Comparison of ENCODE assay signal across 17 cellular contexts in genomic region chr17:924711-925480, GRCh38. TPM values are rescaled to one million over a fixed set of nuclear protein-coding genes. Genes with fewer than 3 reads are reported as not detected.
DNase-seq lines count a peak whose midpoint lies in the region; ATAC-seq, FAIRE-seq and TF ChIP-seq lines count a peak whose summit lies in the region.
"Had no signal": no experiment of that assay in that cellular context is flagged by ENCODE, and none has a peak within 500 bp of the region (broad histone marks: within the 10 kb centered on the region; RNA-seq: fewer than 3 reads in every experiment).

No MANE protein-coding gene starts in this region.

- H3K79me2 ChIP-seq in SK-N-SH (ENCODE audit: insufficient read depth) = no peaks in the 10 kb centered on the region; the same call in 1 of the 2 replicates

- H3K36me3 Mint-ChIP-seq in WTC11 = peaks cover 8% of the 10 kb centered on the region

- no peaks in the 10 kb centered on the region for H3K9me3 Mint-ChIP-seq in WTC11
- H3K9me3 Mint-ChIP-seq: activated CD4-positive, alpha-beta memory T cell treated with anti-CD3 and anti-CD28 coated beads, Interleukin-2, amount 10 ng/mL, durations not matched to agents 7 days and 5 days had no signal

- ATAC-seq in WTC11 (peak; percentile 64), GM19035 (IDR thresholded peaks at IDR 0.05; ENCODE audit: unreplicated experiment) (no peak), GM19351 (IDR thresholded peaks at IDR 0.05; ENCODE audit: unreplicated experiment) (no peak)
- ATAC-seq: heart left ventricle had no signal

- H3K4me1 ChIP-seq in suprapubic skin = peaks cover 48% of the 10 kb centered on the region
- no peaks in the 10 kb centered on the region for H3K4me1 ChIP-seq in SK-N-SH (ENCODE audit: control insufficient read depth in 1 of 2, insufficient read depth in 2 of 2, low read depth in 1 of 2, low read length in 1 of 2)
- H3K4me1 ChIP-seq: spleen had no signal

- H3K4me1 Mint-ChIP-seq in WTC11 = peaks cover 68% of the 10 kb centered on the region
- H3K4me1 Mint-ChIP-seq: activated CD4-positive, alpha-beta memory T cell treated with anti-CD3 and anti-CD28 coated beads, Interleukin-2, amount 10 ng/mL, durations not matched to agents 7 days and 5 days had no signal

- no peak overlapping the region for H3K4me2 ChIP-seq in SK-N-SH

- TF ChIP-seq EP300 in suprapubic skin (IDR thresholded peaks at IDR 0.05) (no peak), SK-N-SH (IDR thresholded peaks at IDR 0.05; ENCODE audit: borderline replicate concordance in 1 of 2, low read depth in 1 of 2, low read length in 1 of 2) (no peak)

- no peaks in the 10 kb centered on the region for H3K27me3 ChIP-seq in suprapubic skin
- peaks cover 55% of the 10 kb centered on the region; the same call in 1 of the 2 replicates for H3K27me3 ChIP-seq in SK-N-SH (ENCODE audit: insufficient read depth)
- H3K27me3 ChIP-seq: esophagus muscularis mucosa, heart left ventricle had no signal

- 67% methylated on average over 15 of the region's 15 CpGs for WGBS in suprapubic skin
- 66% methylated on average over 15 of the region's 15 CpGs for WGBS in SK-N-SH (ENCODE audit: low lambda C conversion rate)

- peak overlapping the region; percentile 97 for H3K27ac Mint-ChIP-seq in WTC11
- H3K27ac Mint-ChIP-seq: activated CD4-positive, alpha-beta memory T cell treated with anti-CD3 and anti-CD28 coated beads, Interleukin-2, amount 10 ng/mL, durations not matched to agents 7 days and 5 days had no signal

- no peak overlapping the region for H3K9ac ChIP-seq in SK-N-SH

- POLR2A ChIA-PET in WTC11 (lab: Charles Lee) (interaction anchor here (0.6 kb wide), 1 partner anchor 27 kb away, joined by 3 read pairs; no protein-coding TSS in a partner anchor), SK-N-SH (lab: Yijun Ruan, JAX) (no interaction called here)

- peak; percentile 38 for FAIRE-seq in HTR-8/SVneo (lab: Jason Lieb, UNC)
- FAIRE-seq: D721Med, GM18507 had no signal

- no peak overlapping the region for H2AFZ ChIP-seq in SK-N-SH (ENCODE audit: low read depth)

- H3K27ac ChIP-seq in suprapubic skin (peak overlapping the region; percentile 60), SK-N-SH (ENCODE audit: low read depth in 2 of 2, low read length in 1 of 2) (no peak overlapping the region)
- H3K27ac ChIP-seq: esophagus muscularis mucosa, heart left ventricle, spleen had no signal

- DNase-seq in HTR-8/SVneo (ENCODE audit: insufficient read length, low spot score) (no peak), WTC11 (ENCODE audit: low spot score) (no peak), islet precursor cell (peak; percentile 78), suprapubic skin (ENCODE audit: low spot score in 2 of 2) (no peak), SK-N-SH (no peak)
- no peak for DNase-seq in stimulated activated CD4-positive, alpha-beta T cell treated with anti-CD3 and anti-CD28 coated beads, Interleukin-2, amount 100 ng/mL, for 24 hours
- DNase-seq: activated CD4-positive, alpha-beta memory T cell treated with anti-CD3 and anti-CD28 coated beads, Interleukin-2, amount 10 ng/mL, durations not matched to agents 7 days and 5 days; heart left ventricle; NCI-H1694; NCI-H524; spleen; stimulated activated naive CD4-positive, alpha-beta T cell treated with Interleukin-2 at 50 U/mL for 16 hours had no signal

- H3K36me3 ChIP-seq in suprapubic skin (no peaks in the 10 kb centered on the region), SK-N-SH (replicated peaks in 1 of 2; ENCODE audit: control insufficient read depth in 1 of 2, insufficient read depth in 2 of 2, low read length in 1 of 2) (no peaks in the 10 kb centered on the region)
- H3K36me3 ChIP-seq: heart left ventricle, spleen had no signal

- H3K9me3 ChIP-seq in suprapubic skin = no peaks in the 10 kb centered on the region
- no peaks in the 10 kb centered on the region for H3K9me3 ChIP-seq in SK-N-SH
- H3K9me3 ChIP-seq: esophagus muscularis mucosa, heart left ventricle, spleen had no signal

- H4K20me1 ChIP-seq in SK-N-SH (ENCODE audit: insufficient read depth) = no peaks in the 10 kb centered on the region

- H3K4me3 ChIP-seq in suprapubic skin (no peak overlapping the region), SK-N-SH (ENCODE audit: low read depth in 2 of 2, low read length in 1 of 2) (no peak overlapping the region)
- H3K4me3 ChIP-seq: esophagus muscularis mucosa, heart left ventricle, spleen had no signal

- no peaks in the 10 kb centered on the region for H3K9me2 ChIP-seq in SK-N-SH

- TF ChIP-seq POLR2A in suprapubic skin (IDR thresholded peaks at IDR 0.05) = no peak

- peak overlapping the region; percentile 26 for H3K4me3 Mint-ChIP-seq in WTC11
- H3K4me3 Mint-ChIP-seq: activated CD4-positive, alpha-beta memory T cell treated with anti-CD3 and anti-CD28 coated beads, Interleukin-2, amount 10 ng/mL, durations not matched to agents 7 days and 5 days had no signal

- no peaks in the 10 kb centered on the region for H3K27me3 Mint-ChIP-seq in WTC11 (ENCODE audit: low read depth)

- H3F3A ChIP-seq in SK-N-SH (replicated peaks; ENCODE audit: insufficient read depth) = peaks cover 5% of the 10 kb centered on the region

- CTCF ChIA-PET in WTC11 (lab: Charles Lee) = interaction anchor here (0.7 to 2.9 kb wide), 3 partner anchors 45 to 72 kb away, joined by 3 to 18 read pairs (median 5); partner anchors contain the start of genes NXN and TIMM22
- CTCF ChIA-PET in SK-N-SH (lab: Yijun Ruan, JAX) = interaction anchor here (0.6 to 1.5 kb wide), 2 partner anchors 67 to 71 kb away, joined by 3 read pairs; no protein-coding TSS in a partner anchor

- TF ChIP-seq RAD21 in SK-N-SH (IDR thresholded peaks at IDR 0.05; ENCODE audit: low read length) = no peak

- TF ChIP-seq CTCF in WTC11 (IDR thresholded peaks at IDR 0.05) = no peak
- TF ChIP-seq CTCF in suprapubic skin (IDR thresholded peaks at IDR 0.05) = no peak
- TF ChIP-seq CTCF in SK-N-SH (IDR thresholded peaks at IDR 0.05) = no peak

TF ChIP-seq in WTC11, 78 proteins besides CTCF, POLR2A, EP300 and RAD21:
- TF ChIP-seq, protein P1, sequence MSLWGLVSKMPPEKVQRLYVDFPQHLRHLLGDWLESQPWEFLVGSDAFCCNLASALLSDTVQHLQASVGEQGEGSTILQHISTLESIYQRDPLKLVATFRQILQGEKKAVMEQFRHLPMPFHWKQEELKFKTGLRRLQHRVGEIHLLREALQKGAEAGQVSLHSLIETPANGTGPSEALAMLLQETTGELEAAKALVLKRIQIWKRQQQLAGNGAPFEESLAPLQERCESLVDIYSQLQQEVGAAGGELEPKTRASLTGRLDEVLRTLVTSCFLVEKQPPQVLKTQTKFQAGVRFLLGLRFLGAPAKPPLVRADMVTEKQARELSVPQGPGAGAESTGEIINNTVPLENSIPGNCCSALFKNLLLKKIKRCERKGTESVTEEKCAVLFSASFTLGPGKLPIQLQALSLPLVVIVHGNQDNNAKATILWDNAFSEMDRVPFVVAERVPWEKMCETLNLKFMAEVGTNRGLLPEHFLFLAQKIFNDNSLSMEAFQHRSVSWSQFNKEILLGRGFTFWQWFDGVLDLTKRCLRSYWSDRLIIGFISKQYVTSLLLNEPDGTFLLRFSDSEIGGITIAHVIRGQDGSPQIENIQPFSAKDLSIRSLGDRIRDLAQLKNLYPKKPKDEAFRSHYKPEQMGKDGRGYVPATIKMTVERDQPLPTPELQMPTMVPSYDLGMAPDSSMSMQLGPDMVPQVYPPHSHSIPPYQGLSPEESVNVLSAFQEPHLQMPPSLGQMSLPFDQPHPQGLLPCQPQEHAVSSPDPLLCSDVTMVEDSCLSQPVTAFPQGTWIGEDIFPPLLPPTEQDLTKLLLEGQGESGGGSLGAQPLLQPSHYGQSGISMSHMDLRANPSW (CRISPR knock-in tag; conservative IDR thresholded peaks at IDR 0.05; ENCODE audit: low read depth) = no peak
- no peak for TF ChIP-seq JUN (CRISPR knock-in tag; IDR thresholded peaks at IDR 0.05)
- no peak for TF ChIP-seq ZNF317 (CRISPR knock-in tag; IDR thresholded peaks at IDR 0.05; ENCODE audit: borderline replicate concordance, low read depth)
- no peak for TF ChIP-seq NFE2L1 (CRISPR knock-in tag; IDR thresholded peaks at IDR 0.05)
- no peak for TF ChIP-seq ZBTB21 (CRISPR knock-in tag; IDR thresholded peaks at IDR 0.05; ENCODE audit: borderline replicate concordance)
- TF ChIP-seq ZNF121 (CRISPR knock-in tag; IDR thresholded peaks at IDR 0.05) = no peak
TF ChIP-seq in WTC11: peak in this region for 0.

TF ChIP-seq in SK-N-SH, 30 proteins besides CTCF, POLR2A, EP300 and RAD21:
- TF ChIP-seq FOXJ3 (CRISPR knock-in tag; IDR thresholded peaks at IDR 0.05) = no peak

RNA-seq across cellular contexts. Expression of gene NXN, which starts 54.7 kb away (rescaled TPM):
- 96.8 to 100 TPM (median 98.7 TPM) in 3 replicates for total RNA-seq in WTC11 (2021)
- total RNA-seq in suprapubic skin = 10 to 100 TPM; 18.9 to 47.2 (median 33.4) TPM
- 19.5 and 23.9 TPM in 2 replicates for polyA plus RNA-seq in SK-N-SH (2012; rRNA removed)
- polyA plus RNA-seq in SK-N-SH (2012; cell fraction: cytosol; rRNA removed) = 13.0 and 16.3 TPM in 2 replicates
- 16.6 and 20.7 TPM in 2 replicates for polyA plus RNA-seq in SK-N-SH (2012; cell fraction: nucleus; rRNA removed)
